In the genomic region with DNA sequence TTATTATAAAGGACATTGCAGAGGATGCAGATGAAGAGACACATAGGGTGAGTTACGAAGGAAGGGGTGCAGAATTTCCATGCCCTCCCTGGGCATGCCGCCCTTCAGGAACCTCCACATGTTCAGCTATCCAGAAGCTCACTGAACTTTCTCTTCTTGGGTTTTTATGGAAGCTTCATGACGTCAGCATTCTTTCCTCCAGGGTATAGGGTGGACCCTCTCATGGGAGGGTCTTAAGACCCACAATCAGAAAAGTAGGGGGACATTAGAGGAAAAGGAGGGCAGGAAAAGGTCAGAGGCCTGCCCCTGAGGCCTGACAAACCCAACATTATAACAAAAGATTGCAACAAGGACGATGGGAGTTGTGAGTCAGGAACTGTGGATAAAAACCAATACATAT, we compare ENCODE assay signal across 3 cellular contexts.
TF ChIP-seq lines count a peak whose summit lies in the region.

No MANE protein-coding gene starts in this region.

TF ChIP-seq in SK-N-SH, 30 proteins besides CTCF, POLR2A, EP300 and RAD21:
- no peak for TF ChIP-seq CHD2 (IDR thresholded peaks at IDR 0.05; ENCODE audit: low read length, partially characterized antibody)
- TF ChIP-seq, protein P1, sequence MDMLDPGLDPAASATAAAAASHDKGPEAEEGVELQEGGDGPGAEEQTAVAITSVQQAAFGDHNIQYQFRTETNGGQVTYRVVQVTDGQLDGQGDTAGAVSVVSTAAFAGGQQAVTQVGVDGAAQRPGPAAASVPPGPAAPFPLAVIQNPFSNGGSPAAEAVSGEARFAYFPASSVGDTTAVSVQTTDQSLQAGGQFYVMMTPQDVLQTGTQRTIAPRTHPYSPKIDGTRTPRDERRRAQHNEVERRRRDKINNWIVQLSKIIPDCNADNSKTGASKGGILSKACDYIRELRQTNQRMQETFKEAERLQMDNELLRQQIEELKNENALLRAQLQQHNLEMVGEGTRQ (IDR thresholded peaks at IDR 0.05; ENCODE audit: borderline replicate concordance, low read depth, low read length): no peak
- no peak for TF ChIP-seq RXRA (IDR thresholded peaks at IDR 0.05; ENCODE audit: borderline replicate concordance, low read depth)
- no peak for TF ChIP-seq GABPA (IDR thresholded peaks at IDR 0.05; ENCODE audit: low read depth)
- no peak for TF ChIP-seq SMC3 (IDR thresholded peaks at IDR 0.05; ENCODE audit: low read depth, low read length)
- no peak for TF ChIP-seq ELF1 (IDR thresholded peaks at IDR 0.05)

TF ChIP-seq in SK-N-SH treated with all-trans-retinoic acid at 6 μM for 48 hours, 23 proteins besides CTCF, POLR2A, EP300 and RAD21:
- no peak for TF ChIP-seq ZC3H10 (CRISPR knock-in tag; IDR thresholded peaks at IDR 0.05)
- no peak for TF ChIP-seq RARB (CRISPR knock-in tag; IDR thresholded peaks at IDR 0.05)
TF ChIP-seq in SK-N-SH treated with all-trans-retinoic acid at 6 μM for 48 hours: peak in this region for 0.

TF ChIP-seq in HepG2, 621 proteins besides CTCF, POLR2A, EP300 and RAD21:
- TF ChIP-seq MYNN (CRISPR knock-in tag; IDR thresholded peaks at IDR 0.05; ENCODE audit: low read depth) (no peak), ATF7 (IDR thresholded peaks at IDR 0.05) (peak; percentile 82), ATF7 (CRISPR knock-in tag; IDR thresholded peaks at IDR 0.05) (no peak), CREB1 (IDR thresholded peaks at IDR 0.05) (peak; percentile 91), CREB1 (CRISPR knock-in tag; IDR thresholded peaks at IDR 0.05) (no peak), ZNF44 (CRISPR knock-in tag; IDR thresholded peaks at IDR 0.05) (no peak), MAFK (conservative IDR thresholded peaks at IDR 0.05 in 1 of 2, IDR thresholded peaks at IDR 0.05 in 1 of 2; ENCODE audit: low read length in 2 of 2) (peak in 1 of 2 experiments; percentile 36; a peak in 1 of 4 replicates), ZNF776 (CRISPR knock-in tag; IDR thresholded peaks at IDR 0.05) (no peak)
